In the genomic region with DNA sequence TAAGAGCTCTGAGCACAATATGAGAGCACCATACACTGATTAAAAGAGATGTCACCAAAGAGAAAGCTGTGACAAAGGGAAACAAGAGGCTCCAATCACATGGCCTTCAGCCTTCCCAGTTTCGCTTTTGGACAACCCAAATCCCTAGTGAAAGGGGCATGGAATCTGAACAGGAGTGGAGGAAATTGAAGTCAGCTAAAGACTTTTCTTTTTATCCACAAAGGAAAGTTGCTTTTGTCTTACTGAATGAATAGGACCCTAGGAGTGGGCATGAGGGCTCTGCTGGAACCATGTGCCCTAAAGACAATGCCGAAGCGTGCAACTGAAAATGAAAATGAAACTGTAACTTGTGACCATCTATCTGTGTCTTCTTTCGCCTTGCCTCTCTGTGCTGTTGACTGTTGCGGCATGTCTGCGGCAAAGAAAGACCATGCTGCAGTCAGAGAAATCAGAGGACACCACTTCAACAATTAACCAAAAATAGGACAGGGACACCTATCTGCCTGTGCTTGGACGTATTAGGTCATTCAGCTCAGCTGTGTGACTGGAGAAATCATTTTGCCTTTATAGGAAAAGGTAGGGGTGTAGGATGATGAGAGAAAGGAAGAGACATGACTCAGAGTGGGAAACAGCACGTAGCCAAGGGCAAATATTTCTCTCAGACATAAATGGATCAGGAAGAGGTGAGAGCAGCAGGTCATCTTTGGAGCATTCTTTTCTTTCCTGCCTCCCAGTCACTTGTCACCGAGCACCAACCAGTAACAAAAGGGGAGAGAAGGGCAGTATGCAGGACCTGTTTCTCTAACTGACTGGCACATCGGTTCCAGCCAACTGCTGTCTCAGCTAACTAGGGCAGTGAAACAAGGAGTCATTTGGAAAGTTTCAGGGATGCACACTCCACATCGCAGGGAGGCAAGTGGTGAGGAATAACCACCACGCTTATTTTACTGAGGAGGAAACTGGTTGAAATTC, we compare ENCODE assay signal across 8 cellular contexts. TPM values are rescaled to one million over a fixed set of nuclear protein-coding genes. Genes with fewer than 3 reads are reported as not detected.
DNase-seq lines count a peak whose midpoint lies in the region; ATAC-seq and TF ChIP-seq lines count a peak whose summit lies in the region.

No MANE protein-coding gene starts in this region.

- H3K36me3 ChIP-seq in IMR-90 (ENCODE audit: control insufficient read depth, insufficient read depth, low read length) = peaks cover 5% of the 10 kb centered on the region
- peaks cover 0 to 28% (median 6%) of the 10 kb centered on the region in 9 donors for H3K36me3 ChIP-seq in heart left ventricle
- H3K36me3 ChIP-seq in endodermal cell (ENCODE audit: control insufficient read depth, insufficient read depth, low read length) = no peaks in the 10 kb centered on the region

- H2BK20ac ChIP-seq in IMR-90 (ENCODE audit: low read depth, low read length) = peak overlapping the region; percentile 96

- peak overlapping the region; percentile 84 for H2BK15ac ChIP-seq in IMR-90 (ENCODE audit: low read depth, low read length)

- H3K27ac ChIP-seq in IMR-90 (ENCODE audit: insufficient read depth, low read length) = peak overlapping the region; percentile 78
- peak overlapping the region; percentile 70 to 90 (median 84) for H3K27ac ChIP-seq in heart left ventricle
- H3K27ac ChIP-seq in endodermal cell (ENCODE audit: low read depth, low read length) = no peak overlapping the region

- ATAC-seq in GM21619 (IDR thresholded peaks at IDR 0.05; ENCODE audit: unreplicated experiment) = peak; percentile 100
- peak; percentile 69 for ATAC-seq in IMR-90 (ENCODE audit: low read depth)
- peak; percentile 82 to 91 (median 91) for ATAC-seq in heart left ventricle
- peak; percentile 97 for ATAC-seq in stimulated activated effector memory CD8-positive, alpha-beta T cell treated with anti-CD3 and anti-CD28 coated beads, Interleukin-12 subunit alpha, Interleukin-12 subunit beta, amount 100 ng/mL, for 72 hours

- peaks cover 8% of the 10 kb centered on the region for H3K4me1 ChIP-seq in IMR-90 (ENCODE audit: control insufficient read depth, insufficient read depth, low read length)
- H3K4me1 ChIP-seq in heart left ventricle = peaks cover 0 to 59% (median 21%) of the 10 kb centered on the region in 12 donors
- H3K4me1 ChIP-seq in endodermal cell (ENCODE audit: control insufficient read depth, insufficient read depth, low read length) = no peaks in the 10 kb centered on the region

- H2BK5ac ChIP-seq in IMR-90 (ENCODE audit: low read depth, low read length, poor library complexity, severe bottlenecking) = peak overlapping the region; percentile 94

- CTCF ChIA-PET in IMR-90 (lab: Yijun Ruan, JAX) = interaction anchor here (1.1 kb wide), 1 partner anchor 14 kb away, joined by 3 read pairs; no protein-coding TSS in a partner anchor

- no peak for TF ChIP-seq RAD21 in IMR-90 (IDR thresholded peaks at IDR 0.05; ENCODE audit: low read length)

- H2AK9ac ChIP-seq in IMR-90 (replicated peaks; ENCODE audit: low read depth, low read length, poor library complexity) = peak overlapping the region; percentile 59

- TF ChIP-seq POLR2A in IMR-90 (IDR thresholded peaks at IDR 0.05; ENCODE audit: low read depth, low read length) = no peak
- no peak for TF ChIP-seq POLR2A in heart left ventricle (IDR thresholded peaks at IDR 0.05)

- peak overlapping the region; percentile 75 for H2AFZ ChIP-seq in IMR-90 (replicated peaks; ENCODE audit: low read length, poor library complexity)

- DNase-seq in NCI-H1417 (lab: John Stamatoyannopoulos, UW) = peak; percentile 54 to 77 (median 70)
- DNase-seq in NCI-H1417 treated with DMSO at 0.1 percent for 48 hours (lab: John Stamatoyannopoulos, UW) = no peak
- DNase-seq in IMR-90 = peak; percentile 69
- DNase-seq in heart left ventricle = peak in 4 of 5 donors; percentile 50 to 62 (median 54)
- DNase-seq in stimulated activated effector memory CD8-positive, alpha-beta T cell treated with anti-CD3 and anti-CD28 coated beads, Interleukin-12 subunit alpha, Interleukin-12 subunit beta, amount 100 ng/mL, for 72 hours (ENCODE audit: low spot score in 2 of 2) = peak; percentile 15 to 61
- DNase-seq in endodermal cell = no peak

- H3K79me1 ChIP-seq in IMR-90 (ENCODE audit: low read depth in 1 of 2, low read length in 2 of 2) = peaks cover 0 to 12% of the 10 kb centered on the region in 2 experiments; a peak in 2 of 4 replicates

- H3K27ac Mint-ChIP-seq in stimulated activated effector memory CD8-positive, alpha-beta T cell treated with anti-CD3 and anti-CD28 coated beads, Interleukin-12 subunit alpha, Interleukin-12 subunit beta, amount 100 ng/mL, for 72 hours = peak overlapping the region; percentile 58
- H3K27ac Mint-ChIP-seq in endodermal cell = no peak overlapping the region

- H3K4me2 ChIP-seq in IMR-90 (ENCODE audit: low read depth, low read length) = peak overlapping the region; percentile 63

- peak overlapping the region; percentile 97 for H3K4ac ChIP-seq in IMR-90 (ENCODE audit: low read depth, low read length)

- H4K8ac ChIP-seq in IMR-90 (ENCODE audit: low read depth in 2 of 2, low read length in 2 of 2) = peak overlapping the region; percentile 70 to 81

- peak overlapping the region; percentile 90 for H4K91ac ChIP-seq in IMR-90 (ENCODE audit: insufficient read depth, low read depth, low read length)

- peak overlapping the region; percentile 7; the same call in 1 of the 2 replicates for H3K4me3 ChIP-seq in IMR-90 (ENCODE audit: insufficient read depth, low read depth, low read length)
- peak overlapping the region; percentile 43 for H3K4me3 ChIP-seq in WI38 (ENCODE audit: low read depth, low read length)
- peak overlapping the region; percentile 6 to 62 (median 47) for H3K4me3 ChIP-seq in heart left ventricle
- no peak overlapping the region for H3K4me3 ChIP-seq in endodermal cell (ENCODE audit: low read length)

- POLR2A ChIA-PET in IMR-90 (lab: Charles Lee; ENCODE audit: unreplicated experiment) = interaction anchor here (0.8 kb wide), 1 partner anchor 9 kb away, joined by 5 read pairs; no protein-coding TSS in a partner anchor

- dilution Hi-C loops in IMR-90 (cut with HindIII; ENCODE audit: low sequenced_read_pairs, unreplicated experiment) = loop anchor here (25.0 kb wide), 1 partner anchor 250 kb away; no protein-coding TSS in a partner anchor

- no peaks in the 10 kb centered on the region for H3K9me3 Mint-ChIP-seq in stimulated activated effector memory CD8-positive, alpha-beta T cell treated with anti-CD3 and anti-CD28 coated beads, Interleukin-12 subunit alpha, Interleukin-12 subunit beta, amount 100 ng/mL, for 72 hours
- H3K9me3 Mint-ChIP-seq in endodermal cell = no peaks in the 10 kb centered on the region

- H3K56ac ChIP-seq in IMR-90 (ENCODE audit: extremely low read depth, insufficient read depth, low read length) = peak overlapping the region; percentile 57

- peak overlapping the region; percentile 72 for H2AK5ac ChIP-seq in IMR-90 (ENCODE audit: low read depth, low read length)

- H3K36me3 Mint-ChIP-seq in stimulated activated effector memory CD8-positive, alpha-beta T cell treated with anti-CD3 and anti-CD28 coated beads, Interleukin-12 subunit alpha, Interleukin-12 subunit beta, amount 100 ng/mL, for 72 hours = no peaks in the 10 kb centered on the region
- H3K36me3 Mint-ChIP-seq in endodermal cell (ENCODE audit: low read depth) = no peaks in the 10 kb centered on the region

- H3K9me3 ChIP-seq in IMR-90 (ENCODE audit: control insufficient read depth, insufficient read depth, low read length) = no peaks in the 10 kb centered on the region
- no peaks in the 10 kb centered on the region for H3K9me3 ChIP-seq in heart left ventricle
- H3K9me3 ChIP-seq in endodermal cell (ENCODE audit: control insufficient read depth, low read length) = no peaks in the 10 kb centered on the region

- no peak for TF ChIP-seq CTCF in IMR-90 (conservative IDR thresholded peaks at IDR 0.05; ENCODE audit: low read depth, low read length)
- no peak for TF ChIP-seq CTCF in WI38 (IDR thresholded peaks at IDR 0.05; ENCODE audit: low read depth, low read length)
- no peak for TF ChIP-seq CTCF in heart left ventricle (IDR thresholded peaks at IDR 0.05)
- TF ChIP-seq CTCF in endodermal cell (conservative IDR thresholded peaks at IDR 0.05) = no peak

- H4K20me1 ChIP-seq in IMR-90 (ENCODE audit: insufficient read depth, low read length) = peaks cover 3% of the 10 kb centered on the region; the same call in 1 of the 2 replicates

- in situ Hi-C loops in IMR-90 (cut with MboI; ENCODE audit: low sequenced_read_pairs) = no loop called here

- H2BK120ac ChIP-seq in IMR-90 (ENCODE audit: low read depth, low read length) = peak overlapping the region; percentile 97

- peak overlapping the region; percentile 63 for H4K5ac ChIP-seq in IMR-90 (ENCODE audit: low read depth, low read length)

- 77% methylated on average over 3 of the region's 12 CpGs; no CpG with 5 or more reads in 1 of the 2 experiments for WGBS in IMR-90 (ENCODE audit: extremely low coverage in 2 of 2, insufficient read length in 1 of 2), 2 experiments
- 8 to 23% (median 14%) methylated on average over 12 of the region's 12 CpGs for WGBS in heart left ventricle, 4 donors
- 87 to 92% methylated on average over 9 to 12 of the region's 12 CpGs for WGBS in endodermal cell (ENCODE audit: insufficient coverage in 1 of 2, insufficient read length in 1 of 2), 2 experiments

- peak overlapping the region; percentile 92 for H3K23ac ChIP-seq in IMR-90 (ENCODE audit: low read depth, low read length)

- peak overlapping the region; percentile 96 for H3K14ac ChIP-seq in IMR-90 (replicated peaks; ENCODE audit: low read depth, low read length)

- H3K18ac ChIP-seq in IMR-90 (ENCODE audit: low read depth, low read length) = peak overlapping the region; percentile 56

- H3K4me3 Mint-ChIP-seq in stimulated activated effector memory CD8-positive, alpha-beta T cell treated with anti-CD3 and anti-CD28 coated beads, Interleukin-12 subunit alpha, Interleukin-12 subunit beta, amount 100 ng/mL, for 72 hours = peak overlapping the region; percentile 73
- no peak overlapping the region for H3K4me3 Mint-ChIP-seq in endodermal cell

- H3K9me1 ChIP-seq in IMR-90 (ENCODE audit: insufficient read depth, low read length) = no peaks in the 10 kb centered on the region; the same call in none of the 2 replicates

- H3K27me3 Mint-ChIP-seq in endodermal cell (ENCODE audit: insufficient read depth) = peaks cover 4% of the 10 kb centered on the region

- peaks cover 25% of the 10 kb centered on the region for H3K4me1 Mint-ChIP-seq in stimulated activated effector memory CD8-positive, alpha-beta T cell treated with anti-CD3 and anti-CD28 coated beads, Interleukin-12 subunit alpha, Interleukin-12 subunit beta, amount 100 ng/mL, for 72 hours
- H3K4me1 Mint-ChIP-seq in endodermal cell = peaks cover 11% of the 10 kb centered on the region

- intact Hi-C loops in IMR-90 (cut with micrococcal nuclease) (no loop called here), heart left ventricle (cut with DNase I) (loop anchor here in 2 of 10 donors (5.0 kb wide), 1 partner anchor 155 kb away; no protein-coding TSS in a partner anchor)

- H3K27me3 ChIP-seq in IMR-90 (ENCODE audit: control insufficient read depth, insufficient read depth, low read length) = no peaks in the 10 kb centered on the region
- H3K27me3 ChIP-seq in heart left ventricle = no peaks in the 10 kb centered on the region
- H3K27me3 ChIP-seq in endodermal cell (ENCODE audit: control insufficient read depth, insufficient read depth, low read length, poor library complexity, severe bottlenecking) = no peaks in the 10 kb centered on the region

- H3K9ac ChIP-seq in IMR-90 (ENCODE audit: low read depth, low read length) (peak overlapping the region; percentile 22; the same call in 1 of the 2 replicates), endodermal cell (ENCODE audit: extremely low read depth, low read length, poor library complexity, severe bottlenecking) (no peak overlapping the region)

- BruUV-seq in IMR-90 (replicated peaks; lab: Mats Ljungman, UMichigan) = no TSS peak

RNA-seq across cellular contexts. Expression of gene CAV2, which starts 12.3 kb away (rescaled TPM):
- 199 and 217 TPM in 2 replicates for total RNA-seq in IMR-90 (2012; rRNA removed)
- polyA plus RNA-seq in IMR-90 (2012; rRNA removed) = 217 and 265 TPM in 2 replicates
- 110 and 169 TPM in 2 replicates for polyA plus RNA-seq in IMR-90 (2012; cell fraction: cytosol; rRNA removed)
- 42.8 and 115 TPM in 2 replicates for polyA plus RNA-seq in IMR-90 (2012; cell fraction: nucleus; rRNA removed; ENCODE audit: low replicate concordance)
- total RNA-seq in heart left ventricle = 100 to 1,000 TPM; 189 to 345 (median 237) TPM
- polyA plus RNA-seq in heart left ventricle = 100 to 1,000 TPM in 1 of 2 donors, 10 to 100 TPM in 1; 66.3 to 236 TPM
- total RNA-seq in endodermal cell = 1 to 10 TPM; 5.2 to 7.4 TPM
- 3.4 TPM for polyA plus RNA-seq in endodermal cell (2013, experiment 1 of 2)
- polyA plus RNA-seq in endodermal cell (2013, experiment 2 of 2) = 3.9 TPM

RNA-seq across cellular contexts. Expression of gene CAV1, which starts 13.0 kb away (rescaled TPM):
- total RNA-seq in IMR-90 (2012; rRNA removed) = 1,496 and 1,592 TPM in 2 replicates
- polyA plus RNA-seq in IMR-90 (2012; rRNA removed) = 1,549 and 1,808 TPM in 2 replicates
- polyA plus RNA-seq in IMR-90 (2012; cell fraction: cytosol; rRNA removed) = 1,102 and 4,328 TPM in 2 replicates
- 319 and 633 TPM in 2 replicates for polyA plus RNA-seq in IMR-90 (2012; cell fraction: nucleus; rRNA removed; ENCODE audit: low replicate concordance)
- 100 to 1,000 TPM; 216 to 408 (median 281) TPM for total RNA-seq in heart left ventricle
- 100 to 1,000 TPM; 125 to 297 TPM for polyA plus RNA-seq in heart left ventricle
- total RNA-seq in endodermal cell = 1 to 10 TPM; 4.9 to 8.8 TPM
- polyA plus RNA-seq in endodermal cell (2013, experiment 1 of 2) = 7.3 TPM
- polyA plus RNA-seq in endodermal cell (2013, experiment 2 of 2) = 9.3 TPM

Comparison
In these comparisons a context has a peak if more than half of its experiments do, and no peak if none do; other contexts are left out.
1. DNase-seq: peak in NCI-H1417 (3 of 3), IMR-90 (single experiment), heart left ventricle (4 of 5) and stimulated activated effector memory CD8-positive, alpha-beta T cell treated with anti-CD3 and anti-CD28 coated beads, Interleukin-12 subunit alpha, Interleukin-12 subunit beta, amount 100 ng/mL, for 72 hours (2 of 2); none in NCI-H1417 treated with DMSO at 0.1 percent for 48 hours (single experiment) and endodermal cell (single experiment).
2. RNA of gene CAV2, which starts 12.3 kb away (total RNA-seq): 189 to 345 TPM in heart left ventricle and 199 to 217 TPM in IMR-90; 5.2 to 7.4 TPM in endodermal cell; every median in the first group is over 10 times any median in the second.
3. RNA of gene CAV1, which starts 13.0 kb away (total RNA-seq): 1,496 to 1,592 TPM in IMR-90 and 216 to 408 TPM in heart left ventricle; 4.9 to 8.8 TPM in endodermal cell; every median in the first group is over 10 times any median in the second.
4. Peak in every context shown above with its lines, with median percentiles within 50 percentile points of each other: ATAC-seq.